Comparison of ENCODE assay signal across 13 cellular contexts in the genomic region with DNA sequence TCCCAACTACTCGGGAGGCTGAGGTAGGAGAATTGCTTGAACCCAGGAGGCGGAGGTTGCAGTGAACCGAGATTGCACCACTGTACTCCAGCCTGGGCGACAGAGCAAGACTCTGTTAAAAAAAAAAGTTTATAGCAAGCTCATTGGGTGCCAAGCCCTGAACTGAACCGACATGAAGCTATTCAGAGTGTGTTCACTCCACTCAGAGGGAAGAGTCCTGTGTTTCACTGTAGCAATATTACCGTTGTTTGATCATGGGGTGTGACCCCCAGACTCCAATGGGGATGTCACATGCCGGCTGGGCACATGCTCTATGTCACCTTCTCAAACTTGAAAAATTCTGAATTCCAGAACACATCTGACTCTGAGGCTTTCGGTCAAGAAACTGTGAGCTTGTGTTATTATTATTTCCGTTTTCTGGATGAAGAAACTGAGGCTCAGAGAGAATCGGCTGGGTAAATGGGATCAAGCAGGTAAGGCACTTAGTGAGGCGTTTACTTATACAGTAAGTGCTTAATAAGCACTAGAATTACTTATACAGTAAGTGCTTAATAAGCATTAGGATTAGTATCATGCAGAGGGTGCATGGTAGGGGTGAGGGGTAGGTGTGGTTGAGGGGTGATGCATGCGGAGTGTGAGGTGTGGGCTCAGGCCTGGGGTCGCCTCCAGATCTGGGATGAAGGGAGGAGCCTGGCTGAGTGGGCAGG. TPM values are rescaled to one million over a fixed set of nuclear protein-coding genes. Genes with fewer than 3 reads are reported as not detected.
DNase-seq lines count a peak whose midpoint lies in the region; ATAC-seq and TF ChIP-seq lines count a peak whose summit lies in the region.
"Had no signal": no experiment of that assay in that cellular context is flagged by ENCODE, and none has a peak within 500 bp of the region (broad histone marks: within the 10 kb centered on the region; RNA-seq: fewer than 3 reads in every experiment).

No MANE protein-coding gene starts in this region.

- no peak for DNase-seq in Caco-2
- no peak for DNase-seq in mucosa of descending colon
- DNase-seq in stimulated activated CD4-positive, alpha-beta T cell treated with anti-CD3 and anti-CD28 coated beads, Interleukin-12 subunit alpha, Interleukin-12 subunit beta, amount 100 ng/mL, for 4 hours, result no peak
- no peak for DNase-seq in HAP-1 (ENCODE audit: low spot score in 2 of 2)
- DNase-seq in PC-9, result no peak
- DNase-seq: amniotic stem cell, cortex of kidney, kidney, naive B cell had no signal

- H3K9me3 ChIP-seq in Caco-2 (no peaks in the 10 kb centered on the region), mucosa of descending colon (no peaks in the 10 kb centered on the region), HAP-1 (no peaks in the 10 kb centered on the region), PC-9 (ENCODE audit: insufficient read depth, low read depth) (no peaks in the 10 kb centered on the region)

- intact Hi-C loops in Caco-2 (cut with micrococcal nuclease; ENCODE audit: unreplicated experiment), result loop anchor here (5.0 kb wide), 1 partner anchor 36 kb away; the partner anchor contains the start of gene HSPG2
- intact Hi-C loops in dendritic cell treated with granulocyte-macrophage colony-stimulating factor and Interleukin-4, amounts not matched to agents 40 ng/mL and 50 ng/mL, for 4 days (cut with micrococcal nuclease), result no loop called here
- intact Hi-C loops in mucosa of descending colon (cut with DNase I, micrococcal nuclease), result no loop called here
- intact Hi-C loops in PC-9 (cut with micrococcal nuclease; ENCODE audit: unreplicated experiment), result no loop called here

- H3K9me2 ChIP-seq in PC-9 (ENCODE audit: insufficient read depth), result no peaks in the 10 kb centered on the region

- H3K9me3 Mint-ChIP-seq in Caco-2 (ENCODE audit: unreplicated experiment), result no peaks in the 10 kb centered on the region
- no peaks in the 10 kb centered on the region for H3K9me3 Mint-ChIP-seq in dendritic cell treated with granulocyte-macrophage colony-stimulating factor and Interleukin-4, amounts not matched to agents 40 ng/mL and 50 ng/mL, for 4 days
- H3K9me3 Mint-ChIP-seq in stimulated activated memory B cell treated with anti-CD40 and anti-IgM and Interleukin-4, amounts not matched to agents 10 μg/mL and 1 μg/mL and 100 μg/mL, for 72 hours, result no peaks in the 10 kb centered on the region
- H3K9me3 Mint-ChIP-seq: naive B cell had no signal

- H3K27ac ChIP-seq in PC-9, result no peak overlapping the region

- H3K79me2 ChIP-seq in PC-9 (ENCODE audit: low read depth), result no peaks in the 10 kb centered on the region

- H3K27me3 ChIP-seq in Caco-2 (replicated peaks; ENCODE audit: control insufficient read depth, insufficient read depth, low read length) (no peaks in the 10 kb centered on the region), HAP-1 (ENCODE audit: low read depth) (no peaks in the 10 kb centered on the region), PC-9 (ENCODE audit: insufficient read depth, low read depth) (no peaks in the 10 kb centered on the region)

- peaks cover 3% of the 10 kb centered on the region for H3K36me3 ChIP-seq in Caco-2 (ENCODE audit: control insufficient read depth, insufficient read depth, low read length)
- H3K36me3 ChIP-seq in mucosa of descending colon (ENCODE audit: low read depth), result no peaks in the 10 kb centered on the region
- no peaks in the 10 kb centered on the region for H3K36me3 ChIP-seq in HAP-1 (replicated peaks)
- H3K36me3 ChIP-seq in PC-9 (ENCODE audit: low read depth), result no peaks in the 10 kb centered on the region

- peaks cover 49% of the 10 kb centered on the region for H3K36me3 Mint-ChIP-seq in Caco-2 (ENCODE audit: insufficient read depth, unreplicated experiment)
- peaks cover 20% of the 10 kb centered on the region for H3K36me3 Mint-ChIP-seq in dendritic cell treated with granulocyte-macrophage colony-stimulating factor and Interleukin-4, amounts not matched to agents 40 ng/mL and 50 ng/mL, for 4 days (ENCODE audit: low read depth)
- no peaks in the 10 kb centered on the region for H3K36me3 Mint-ChIP-seq in stimulated activated memory B cell treated with anti-CD40 and anti-IgM and Interleukin-4, amounts not matched to agents 10 μg/mL and 1 μg/mL and 100 μg/mL, for 72 hours
- H3K36me3 Mint-ChIP-seq: naive B cell had no signal

- H3K4me3 Mint-ChIP-seq in Caco-2 (ENCODE audit: unreplicated experiment), result no peak overlapping the region
- no peak overlapping the region for H3K4me3 Mint-ChIP-seq in dendritic cell treated with granulocyte-macrophage colony-stimulating factor and Interleukin-4, amounts not matched to agents 40 ng/mL and 50 ng/mL, for 4 days
- H3K4me3 Mint-ChIP-seq in stimulated activated memory B cell treated with anti-CD40 and anti-IgM and Interleukin-4, amounts not matched to agents 10 μg/mL and 1 μg/mL and 100 μg/mL, for 72 hours, result no peak overlapping the region
- H3K4me3 Mint-ChIP-seq: naive B cell had no signal

- POLR2A ChIA-PET in Caco-2 (lab: Charles Lee), result interaction anchor here (0.5 to 0.6 kb wide), 2 partner anchors 26 to 35 kb away, joined by 3 read pairs; no protein-coding TSS in a partner anchor
- POLR2A ChIA-PET in PC-9 (lab: Charles Lee; ENCODE audit: unreplicated experiment), result no interaction called here

- no peaks in the 10 kb centered on the region; the same call in 1 of the 2 replicates for H4K20me1 ChIP-seq in PC-9 (ENCODE audit: insufficient read depth)

- H3K4me1 ChIP-seq in Caco-2 (peaks cover 55% of the 10 kb centered on the region), mucosa of descending colon (ENCODE audit: low read depth) (peaks cover 78% of the 10 kb centered on the region), HAP-1 (no peaks in the 10 kb centered on the region), PC-9 (replicated peaks; ENCODE audit: insufficient read depth) (no peaks in the 10 kb centered on the region)

- no peak overlapping the region for H3K4me3 ChIP-seq in Caco-2 (ENCODE audit: low read depth, low read length)
- no peak overlapping the region for H3K4me3 ChIP-seq in mucosa of descending colon
- no peak overlapping the region for H3K4me3 ChIP-seq in HAP-1
- no peak overlapping the region for H3K4me3 ChIP-seq in PC-9

- peaks cover 51% of the 10 kb centered on the region for H3K4me1 Mint-ChIP-seq in Caco-2 (ENCODE audit: low read depth, unreplicated experiment)
- H3K4me1 Mint-ChIP-seq in dendritic cell treated with granulocyte-macrophage colony-stimulating factor and Interleukin-4, amounts not matched to agents 40 ng/mL and 50 ng/mL, for 4 days (ENCODE audit: low read depth), result peaks cover 42% of the 10 kb centered on the region
- H3K4me1 Mint-ChIP-seq in stimulated activated memory B cell treated with anti-CD40 and anti-IgM and Interleukin-4, amounts not matched to agents 10 μg/mL and 1 μg/mL and 100 μg/mL, for 72 hours, result peaks cover 6% of the 10 kb centered on the region

- in situ Hi-C loops in HAP-1 (cut with MboI; ENCODE audit: low sequenced_read_pairs), result no loop called here

- H3K4me2 ChIP-seq in PC-9, result no peak overlapping the region

- H3F3A ChIP-seq in PC-9 (ENCODE audit: insufficient read depth, low read depth), result no peaks in the 10 kb centered on the region

- H3K27ac Mint-ChIP-seq in Caco-2 (ENCODE audit: unreplicated experiment), result peak overlapping the region; percentile 59
- peak overlapping the region; percentile 32 for H3K27ac Mint-ChIP-seq in dendritic cell treated with granulocyte-macrophage colony-stimulating factor and Interleukin-4, amounts not matched to agents 40 ng/mL and 50 ng/mL, for 4 days
- H3K27ac Mint-ChIP-seq in stimulated activated memory B cell treated with anti-CD40 and anti-IgM and Interleukin-4, amounts not matched to agents 10 μg/mL and 1 μg/mL and 100 μg/mL, for 72 hours, result no peak overlapping the region

- ATAC-seq in mucosa of descending colon, result peak; percentile 4
- ATAC-seq in stimulated activated memory B cell treated with anti-CD40 and anti-IgM and Interleukin-4, amounts not matched to agents 10 μg/mL and 1 μg/mL and 100 μg/mL, for 72 hours, result peak; percentile 28
- no peak for ATAC-seq in HG02571 (IDR thresholded peaks at IDR 0.05; ENCODE audit: unreplicated experiment)
- ATAC-seq: esophagus mucosa had no signal

- no peaks in the 10 kb centered on the region for H3K27me3 Mint-ChIP-seq in Caco-2 (ENCODE audit: insufficient read depth, unreplicated experiment)
- H3K27me3 Mint-ChIP-seq in dendritic cell treated with granulocyte-macrophage colony-stimulating factor and Interleukin-4, amounts not matched to agents 40 ng/mL and 50 ng/mL, for 4 days, result peaks cover 7% of the 10 kb centered on the region
- H3K27me3 Mint-ChIP-seq in stimulated activated memory B cell treated with anti-CD40 and anti-IgM and Interleukin-4, amounts not matched to agents 10 μg/mL and 1 μg/mL and 100 μg/mL, for 72 hours, result peaks cover 21% of the 10 kb centered on the region

- BruUV-seq in Caco-2 (replicated peaks; lab: Mats Ljungman, UMichigan) (no TSS peak), PC-9 (replicated peaks; lab: Mats Ljungman, UMichigan) (no TSS peak)

- TF ChIP-seq CTCF in Caco-2 (IDR thresholded peaks at IDR 0.05; ENCODE audit: insufficient read depth in 1 of 2, low read depth in 1 of 2, low read length in 1 of 2, severe bottlenecking in 1 of 2, unreplicated experiment in 1 of 2) (no peak), mucosa of descending colon (IDR thresholded peaks at IDR 0.05) (no peak), PC-9 (conservative IDR thresholded peaks at IDR 0.05) (no peak)

- no peak overlapping the region for H2AFZ ChIP-seq in PC-9

- CTCF ChIA-PET in Caco-2 (lab: Charles Lee) (no interaction called here), PC-9 (lab: Charles Lee) (interaction anchor here (0.6 kb wide), 1 partner anchor 44 kb away, joined by 6 read pairs; no protein-coding TSS in a partner anchor)

RNA-seq across cellular contexts. Expression of gene HSPG2, which starts 36.2 kb away (rescaled TPM):
- total RNA-seq in Caco-2 (2022) (234 and 237 TPM in 2 replicates), mucosa of descending colon (100 to 1,000 TPM; 142 to 436 (median 197) TPM), PC-9 (2021) (126 and 157 TPM in 2 replicates)
